Comparison of ENCODE assay signal across 1 cellular context in genomic region chr7:32206987-32207386, GRCh38.
TF ChIP-seq lines count a peak whose summit lies in the region.

No MANE protein-coding gene starts in this region.

TF ChIP-seq in K562, 482 proteins besides CTCF, POLR2A, EP300 and RAD21 (continued from another document):
- TF ChIP-seq MLLT1 (IDR thresholded peaks at IDR 0.05) (no peak), EGR1 (conservative IDR thresholded peaks at IDR 0.05) (peak; percentile 85)
